Comparison of ENCODE assay signal across 12 cellular contexts in the genomic region with DNA sequence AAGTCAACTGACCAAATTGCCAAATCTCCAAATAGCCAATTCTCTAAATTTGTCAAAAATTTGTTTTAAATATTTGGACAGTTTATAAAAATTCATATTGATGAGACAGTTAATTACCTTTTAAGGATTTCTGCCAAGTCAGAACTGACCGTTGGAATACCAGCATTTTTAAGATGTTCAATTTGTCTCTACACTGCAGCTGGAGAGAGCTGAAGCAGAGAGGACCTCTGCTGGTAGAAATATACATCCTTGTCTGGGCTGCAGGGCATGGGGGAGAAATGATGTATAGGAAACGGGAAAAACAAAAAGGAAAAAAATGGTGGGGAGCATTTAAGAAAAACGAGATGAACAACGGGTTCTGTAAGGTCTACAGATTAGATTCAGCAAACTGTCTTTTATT. TPM values are rescaled to one million over a fixed set of nuclear protein-coding genes. Genes with fewer than 3 reads are reported as not detected.
DNase-seq lines count a peak whose midpoint lies in the region; ATAC-seq, FAIRE-seq and TF ChIP-seq lines count a peak whose summit lies in the region.
"Had no signal": no experiment of that assay in that cellular context is flagged by ENCODE, and none has a peak within 500 bp of the region (broad histone marks: within the 10 kb centered on the region; RNA-seq: fewer than 3 reads in every experiment).

No MANE protein-coding gene starts in this region.

- H3K27me3 ChIP-seq in GM23338 (ENCODE audit: insufficient read depth): no peaks in the 10 kb centered on the region
- no peaks in the 10 kb centered on the region for H3K27me3 ChIP-seq in hepatocyte
- H3K27me3 ChIP-seq in CD4-positive, alpha-beta memory T cell (ENCODE audit: insufficient read depth, low read length): peaks cover 4% of the 10 kb centered on the region

- no peak overlapping the region for H3K4me3 ChIP-seq in AG09309 (ENCODE audit: control insufficient read depth, low read depth, low read length)
- no peak overlapping the region for H3K4me3 ChIP-seq in GM23338
- H3K4me3 ChIP-seq in hepatocyte: no peak overlapping the region
- no peak overlapping the region for H3K4me3 ChIP-seq in CD4-positive, alpha-beta memory T cell (ENCODE audit: low read length in 2 of 2)
- H3K4me3 ChIP-seq: lung had no signal

- H3K4me2 ChIP-seq in GM23338 (0 out of 2 replicates have a peak overlapping the region, but pooled peaks have one; percentile 22), hepatocyte (no peak overlapping the region)

- peak overlapping the region; percentile 3; the same call in 2 of the 3 replicates for H3K4me3 Mint-ChIP-seq in GM23338
- H3K4me3 Mint-ChIP-seq in CD4-positive, alpha-beta memory T cell: no peak overlapping the region

- H3K36me3 Mint-ChIP-seq in GM23338 (ENCODE audit: low read depth): no peaks in the 10 kb centered on the region
- no peaks in the 10 kb centered on the region for H3K36me3 Mint-ChIP-seq in CD4-positive, alpha-beta memory T cell

- DNase-seq in AG09309 (ENCODE audit: low read depth) (no peak), GM23338 (ENCODE audit: low spot score) (no peak), hepatocyte (ENCODE audit: low spot score) (no peak), NCI-H1694 treated with DMSO at 0.1 percent for 48 hours (lab: John Stamatoyannopoulos, UW) (no peak)
- DNase-seq in CD4-positive, alpha-beta memory T cell: no peak
- DNase-seq in activated CD4-positive, alpha-beta T cell treated with anti-CD3 and anti-CD28 coated beads, Interleukin-2, amount 50 U/mL, for 48 hours: no peak
- DNase-seq: NCI-H526; stimulated activated CD4-positive, alpha-beta T cell treated with anti-CD3 and anti-CD28 coated beads, Interleukin-2, amount 100 ng/mL, for 24 hours had no signal

- TF ChIP-seq CTCF in AG09309 (IDR thresholded peaks at IDR 0.05; ENCODE audit: control insufficient read depth, insufficient read depth, low read depth, low read length, missing control alignments) (peak; percentile 67), GM23338 (conservative IDR thresholded peaks at IDR 0.05; ENCODE audit: low read depth in 2 of 2) (peak; percentile 62 to 70), hepatocyte (IDR thresholded peaks at IDR 0.05; ENCODE audit: poor library complexity) (peak; percentile 48)

- H3K27me3 Mint-ChIP-seq in GM23338 (ENCODE audit: insufficient read depth, low read depth, poor library complexity): peaks cover 2% of the 10 kb centered on the region
- peaks cover 50 to 54% of the 10 kb centered on the region in 2 donors for H3K27me3 Mint-ChIP-seq in CD4-positive, alpha-beta memory T cell

- H3K4me1 ChIP-seq in GM23338 (ENCODE audit: insufficient read depth): peaks cover 49% of the 10 kb centered on the region
- peaks cover 13% of the 10 kb centered on the region for H3K4me1 ChIP-seq in hepatocyte (ENCODE audit: insufficient read depth)
- H3K4me1 ChIP-seq in CD4-positive, alpha-beta memory T cell (ENCODE audit: insufficient read depth, low read length): no peaks in the 10 kb centered on the region

- H2AFZ ChIP-seq in GM23338: no peak overlapping the region
- H2AFZ ChIP-seq in hepatocyte: no peak overlapping the region

- H3K27ac Mint-ChIP-seq in GM23338: peak overlapping the region; percentile 25; the same call in 1 of the 2 replicates
- H3K27ac Mint-ChIP-seq in CD4-positive, alpha-beta memory T cell: no peak overlapping the region

- H3K9me2 ChIP-seq in GM23338 (ENCODE audit: insufficient read depth): no peaks in the 10 kb centered on the region
- no peaks in the 10 kb centered on the region for H3K9me2 ChIP-seq in hepatocyte (replicated peaks; ENCODE audit: insufficient read depth)

- CTCF ChIA-PET in CD4-positive, alpha-beta memory T cell (lab: Charles Lee; ENCODE audit: partially characterized antibody): no interaction called here

- no peak overlapping the region for H3K27ac ChIP-seq in GM23338 (ENCODE audit: low read depth)
- H3K27ac ChIP-seq in hepatocyte: no peak overlapping the region
- H3K27ac ChIP-seq in CD4-positive, alpha-beta memory T cell (ENCODE audit: low read depth, low read length): no peak overlapping the region

- H3K9me3 ChIP-seq in hepatocyte (ENCODE audit: low read depth): no peaks in the 10 kb centered on the region
- no peaks in the 10 kb centered on the region for H3K9me3 ChIP-seq in CD4-positive, alpha-beta memory T cell (ENCODE audit: control insufficient read depth in 1 of 2, low read length in 2 of 2)

- POLR2A ChIA-PET in CD4-positive, alpha-beta memory T cell (lab: Charles Lee; ENCODE audit: partially characterized antibody): no interaction called here

- WGBS in hepatocyte (ENCODE audit: low lambda C conversion rate, missing lambda C conversion rate): 41% methylated on average over 4 of the region's 4 CpGs

- peak; percentile 91 for FAIRE-seq in TTC549 (lab: Jason Lieb, UNC)
- FAIRE-seq: colon had no signal

- intact Hi-C loops in CD4-positive, alpha-beta memory T cell (cut with micrococcal nuclease): no loop called here

- H3K36me3 ChIP-seq in GM23338 (ENCODE audit: insufficient read depth) (no peaks in the 10 kb centered on the region), hepatocyte (replicated peaks; ENCODE audit: insufficient read depth, low read depth) (no peaks in the 10 kb centered on the region)
- H3K36me3 ChIP-seq in CD4-positive, alpha-beta memory T cell (ENCODE audit: insufficient read depth, low read length): no peaks in the 10 kb centered on the region

- ATAC-seq in GM23338: peak; percentile 26; the same call in 2 of the 3 replicates
- no peak for ATAC-seq in GM21367 (IDR thresholded peaks at IDR 0.05; ENCODE audit: unreplicated experiment)

- no peaks in the 10 kb centered on the region for H3K9me3 Mint-ChIP-seq in GM23338
- peaks cover 0 to 2% (median 0%) of the 10 kb centered on the region in 8 donors for H3K9me3 Mint-ChIP-seq in CD4-positive, alpha-beta memory T cell

- H4K20me1 ChIP-seq in GM23338 (replicated peaks; ENCODE audit: insufficient read depth) (no peaks in the 10 kb centered on the region), hepatocyte (ENCODE audit: insufficient read depth, poor library complexity, severe bottlenecking) (no peaks in the 10 kb centered on the region)

- peaks cover 79% of the 10 kb centered on the region for H3K4me1 Mint-ChIP-seq in GM23338
- H3K4me1 Mint-ChIP-seq in CD4-positive, alpha-beta memory T cell: no peaks in the 10 kb centered on the region

- peaks cover 77% of the 10 kb centered on the region for H3K79me2 ChIP-seq in GM23338 (replicated peaks; ENCODE audit: insufficient read depth)
- peaks cover 56% of the 10 kb centered on the region for H3K79me2 ChIP-seq in hepatocyte

- H3F3A ChIP-seq in GM23338 (replicated peaks; ENCODE audit: low read depth): no peaks in the 10 kb centered on the region

TF ChIP-seq in GM23338, 12 proteins besides CTCF, POLR2A, EP300 and RAD21 (continues in another document):
- TF ChIP-seq ZNF331 (CRISPR knock-in tag; IDR thresholded peaks at IDR 0.05; ENCODE audit: low read depth): no peak
- TF ChIP-seq, protein P1, sequence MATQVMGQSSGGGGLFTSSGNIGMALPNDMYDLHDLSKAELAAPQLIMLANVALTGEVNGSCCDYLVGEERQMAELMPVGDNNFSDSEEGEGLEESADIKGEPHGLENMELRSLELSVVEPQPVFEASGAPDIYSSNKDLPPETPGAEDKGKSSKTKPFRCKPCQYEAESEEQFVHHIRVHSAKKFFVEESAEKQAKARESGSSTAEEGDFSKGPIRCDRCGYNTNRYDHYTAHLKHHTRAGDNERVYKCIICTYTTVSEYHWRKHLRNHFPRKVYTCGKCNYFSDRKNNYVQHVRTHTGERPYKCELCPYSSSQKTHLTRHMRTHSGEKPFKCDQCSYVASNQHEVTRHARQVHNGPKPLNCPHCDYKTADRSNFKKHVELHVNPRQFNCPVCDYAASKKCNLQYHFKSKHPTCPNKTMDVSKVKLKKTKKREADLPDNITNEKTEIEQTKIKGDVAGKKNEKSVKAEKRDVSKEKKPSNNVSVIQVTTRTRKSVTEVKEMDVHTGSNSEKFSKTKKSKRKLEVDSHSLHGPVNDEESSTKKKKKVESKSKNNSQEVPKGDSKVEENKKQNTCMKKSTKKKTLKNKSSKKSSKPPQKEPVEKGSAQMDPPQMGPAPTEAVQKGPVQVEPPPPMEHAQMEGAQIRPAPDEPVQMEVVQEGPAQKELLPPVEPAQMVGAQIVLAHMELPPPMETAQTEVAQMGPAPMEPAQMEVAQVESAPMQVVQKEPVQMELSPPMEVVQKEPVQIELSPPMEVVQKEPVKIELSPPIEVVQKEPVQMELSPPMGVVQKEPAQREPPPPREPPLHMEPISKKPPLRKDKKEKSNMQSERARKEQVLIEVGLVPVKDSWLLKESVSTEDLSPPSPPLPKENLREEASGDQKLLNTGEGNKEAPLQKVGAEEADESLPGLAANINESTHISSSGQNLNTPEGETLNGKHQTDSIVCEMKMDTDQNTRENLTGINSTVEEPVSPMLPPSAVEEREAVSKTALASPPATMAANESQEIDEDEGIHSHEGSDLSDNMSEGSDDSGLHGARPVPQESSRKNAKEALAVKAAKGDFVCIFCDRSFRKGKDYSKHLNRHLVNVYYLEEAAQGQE (IDR thresholded peaks at IDR 0.05; ENCODE audit: unreplicated experiment): no peak

RNA-seq across cellular contexts. Expression of a gene that starts 16.8 kb away (rescaled TPM):
- total RNA-seq in GM23338 (2014; rRNA removed; shearing (Covaris generic)): 125 and 139 TPM in 2 replicates
- polyA plus RNA-seq in GM23338 (2016; fragmentation: Nextera tagmentation; extraction: Ambion mirVana): 40.9 and 44.2 TPM in 2 replicates
- 4.0 and 4.5 TPM in 2 replicates for total RNA-seq in hepatocyte
- polyA plus RNA-seq in hepatocyte: 1.2 and 3.0 TPM in 2 replicates
- under 1 TPM in 1 of 2 experiments, not detected in 1; 0.06 TPM for total RNA-seq in CD4-positive, alpha-beta memory T cell
- not detected for polyA plus RNA-seq in CD4-positive, alpha-beta memory T cell

RNA-seq across cellular contexts. Expression of a gene that starts 22.6 kb away (rescaled TPM):
- 6.4 and 6.7 TPM in 2 replicates for total RNA-seq in GM23338 (2014; rRNA removed; shearing (Covaris generic))
- polyA plus RNA-seq in GM23338 (2016; fragmentation: Nextera tagmentation; extraction: Ambion mirVana): 1.1 TPM in 2 replicates
- total RNA-seq in hepatocyte: 2.6 and 3.4 TPM in 2 replicates
- 1.2 and 2.2 TPM in 2 replicates for polyA plus RNA-seq in hepatocyte
- total RNA-seq in CD4-positive, alpha-beta memory T cell: not detected
- not detected for polyA plus RNA-seq in CD4-positive, alpha-beta memory T cell

Comparison
In these comparisons a context has a peak if more than half of its experiments do, and no peak if none do; other contexts are left out.
1. RNA of a gene that starts 16.8 kb away (total RNA-seq): 125 to 139 TPM in GM23338; 4.0 to 4.5 TPM in hepatocyte and 0.06 TPM in CD4-positive, alpha-beta memory T cell; every median in the first group is over 10 times any median in the second.
2. Peak in every context shown above with its lines, with median percentiles within 50 percentile points of each other: CTCF ChIP-seq.